In the genomic region with DNA sequence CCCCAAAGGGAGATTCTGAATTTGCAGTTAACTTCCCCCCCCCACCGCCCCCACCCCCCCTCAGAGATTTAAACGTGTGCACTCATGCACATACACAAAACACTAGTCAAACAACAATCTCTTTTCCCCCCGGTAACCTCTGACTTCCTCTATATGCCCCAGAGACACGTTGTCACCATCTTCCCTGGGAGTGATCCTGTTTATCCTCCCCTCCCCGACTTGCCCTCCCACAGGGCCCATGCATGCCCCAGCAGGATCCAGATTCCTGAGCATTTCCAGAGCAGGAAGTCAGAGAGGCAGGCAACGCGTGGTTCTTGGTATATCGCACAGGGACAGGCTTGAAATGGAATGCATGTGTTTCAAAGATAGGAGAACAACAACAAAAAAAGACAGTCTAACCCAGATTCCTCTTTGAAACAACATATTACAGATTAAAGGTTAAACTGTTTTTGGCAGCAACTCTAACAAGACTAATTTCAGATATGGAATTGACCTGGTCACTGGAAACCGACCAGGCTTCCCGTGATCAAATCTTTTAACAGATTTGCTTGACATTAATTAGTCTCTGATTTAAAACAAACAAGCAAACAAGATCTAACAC, we compare ENCODE assay signal across 10 cellular contexts. TPM values are rescaled to one million over a fixed set of nuclear protein-coding genes. Genes with fewer than 3 reads are reported as not detected.
DNase-seq lines count a peak whose midpoint lies in the region; ATAC-seq, FAIRE-seq and TF ChIP-seq lines count a peak whose summit lies in the region.
"Had no signal": no experiment of that assay in that cellular context is flagged by ENCODE, and none has a peak within 500 bp of the region (broad histone marks: within the 10 kb centered on the region; RNA-seq: fewer than 3 reads in every experiment).

No MANE protein-coding gene starts in this region.

- no peak for TF ChIP-seq POLR2A in GM12878 (IDR thresholded peaks at IDR 0.05; ENCODE audit: low read depth, low read length)

- no peak for TF ChIP-seq RAD21 in GM12878 (IDR thresholded peaks at IDR 0.05; ENCODE audit: insufficient read depth, low read depth, low read length)

- TF ChIP-seq EP300 in GM12878 (IDR thresholded peaks at IDR 0.05; ENCODE audit: borderline replicate concordance in 1 of 2, control insufficient read depth in 1 of 2, low read depth in 2 of 2, low read length in 2 of 2): no peak

- CTCF ChIA-PET in GM12878 (lab: Yijun Ruan, JAX): interaction anchor here (13.3 to 13.5 kb wide), 2 partner anchors 258 to 331 kb away, joined by 200 to 282 read pairs; no protein-coding TSS in a partner anchor

- peak overlapping the region; percentile 98 for H3K9ac ChIP-seq in GM12878 (ENCODE audit: control insufficient read depth, insufficient read depth, low read length)

- in situ Hi-C loops in GM12878 (cut with MboI): loop anchor here (5.0 kb wide), 1 partner anchor 134 kb away; no protein-coding TSS in a partner anchor

- no peaks in the 10 kb centered on the region for H3K27me3 ChIP-seq in GM12878 (replicated peaks in 1 of 2; ENCODE audit: control insufficient read depth in 2 of 2, insufficient read depth in 2 of 2, low read length in 1 of 2)
- H3K27me3 ChIP-seq in small intestine (ENCODE audit: control insufficient read depth in 2 of 2, insufficient read depth in 2 of 2, low read length in 2 of 2): no peaks in the 10 kb centered on the region

- RAD21 ChIA-PET in GM12878 (lab: Charles Lee; ENCODE audit: unreplicated experiment): interaction anchor here (0.5 kb wide), 1 partner anchor 1028 kb away, joined by 3 read pairs; no protein-coding TSS in a partner anchor

- POLR2A ChIA-PET in GM12878 (lab: Charles Lee): no interaction called here

- H3K27ac ChIP-seq in GM12878 (ENCODE audit: control insufficient read depth, insufficient read depth) (peak overlapping the region; percentile 50), small intestine (ENCODE audit: low read depth in 1 of 2, low read length in 1 of 2) (peak overlapping the region; percentile 96 to 98)

- WGBS in GM12878 (ENCODE audit: insufficient coverage, insufficient replicate concordance, low lambda C conversion rate, missing lambda C conversion rate): under 1% methylated on average over 10 of the region's 10 CpGs
- whole genome bisulfite sequencing in small intestine, 3 donors: 3 to 8% (median 8%) methylated on average over 10 of the region's 10 CpGs

- peak overlapping the region; percentile 85 for H3K4me2 ChIP-seq in GM12878 (ENCODE audit: control insufficient read depth, insufficient read depth)

- DNase-seq in NCI-H146 (lab: John Stamatoyannopoulos, UW) (peak; percentile 69), NCI-H146 treated with DMSO at 0.1 percent for 48 hours (lab: John Stamatoyannopoulos, UW; ENCODE audit: unreplicated experiment) (no peak), MV-4-11 (lab: John Stamatoyannopoulos, UW) (peak; percentile 9), GM12878 (ENCODE audit: low read depth, low spot score) (no peak), iPS-NIHi11 (ENCODE audit: low spot score) (peak; percentile 87), small intestine (peak; percentile 55), activated gamma-delta T cell treated with Interleukin-2 at 50 U/mL for 16 hours (no peak), NCI-H2029 (lab: John Stamatoyannopoulos, UW) (no peak)

- H3K36me3 ChIP-seq in GM12878 (ENCODE audit: control insufficient read depth in 2 of 2, insufficient read depth in 2 of 2, low read length in 1 of 2): no peaks in the 10 kb centered on the region; a peak in 1 of 4 replicates
- no peaks in the 10 kb centered on the region for H3K36me3 ChIP-seq in small intestine (ENCODE audit: control insufficient read depth in 2 of 2, insufficient read depth in 2 of 2, low read length in 2 of 2)

- intact Hi-C loops in GM12878 (cut with micrococcal nuclease; ENCODE audit: unreplicated experiment): loop anchor here (2.0 kb wide), 1 partner anchor 118 kb away; no protein-coding TSS in a partner anchor

- H2AFZ ChIP-seq in GM12878 (ENCODE audit: control insufficient read depth, low read depth, low read length): no peak overlapping the region

- peak; percentile 11; the same call in 1 of the 3 replicates for ATAC-seq in GM12878

- FAIRE-seq in GM12878 (lab: Jason Lieb, UNC): peak; percentile 18
- FAIRE-seq in small intestine (lab: Jason Lieb, UNC): no peak
- FAIRE-seq: colon, G401.6 had no signal

- peaks cover 7% of the 10 kb centered on the region; the same call in 1 of the 2 replicates for H4K20me1 ChIP-seq in GM12878 (ENCODE audit: control insufficient read depth, insufficient read depth)

- SMC1A ChIA-PET in GM12878 (lab: Charles Lee; ENCODE audit: uncharacterized antibody, unreplicated experiment): interaction anchor here (1.2 to 4.2 kb wide), 3 partner anchors 11 to 331 kb away, joined by 3 to 36 read pairs (median 4); no protein-coding TSS in a partner anchor

- no TSS peak for BruUV-seq in GM12878 (replicated peaks; lab: Mats Ljungman, UMichigan)

- H3K4me3 ChIP-seq in GM12878 (peak overlapping the region; percentile 89), small intestine (ENCODE audit: low read depth in 1 of 2, low read length in 2 of 2) (peak overlapping the region; percentile 95 to 99)

- TF ChIP-seq CTCF in GM12878 (IDR thresholded peaks at IDR 0.05 in 2 of 3, conservative IDR thresholded peaks at IDR 0.05 in 1 of 3; ENCODE audit: control insufficient read depth in 2 of 3, extremely low read depth in 1 of 3, insufficient read depth in 1 of 3, low read depth in 3 of 3, low read length in 3 of 3): no peak

- H3K79me2 ChIP-seq in GM12878 (ENCODE audit: control insufficient read depth, insufficient read depth, low read length): peaks cover 34% of the 10 kb centered on the region

- H3K4me1 ChIP-seq in GM12878 (ENCODE audit: control insufficient read depth, insufficient read depth, low read length) (peaks cover 16% of the 10 kb centered on the region), small intestine (ENCODE audit: control insufficient read depth in 2 of 2, insufficient read depth in 1 of 2, low read depth in 1 of 2, low read length in 1 of 2) (peaks cover 5 to 10% of the 10 kb centered on the region in 2 donors)

- H3K9me3 ChIP-seq in GM12878 (replicated peaks; ENCODE audit: control insufficient read depth, insufficient read depth, low read length) (no peaks in the 10 kb centered on the region), small intestine (ENCODE audit: control insufficient read depth, low read depth) (no peaks in the 10 kb centered on the region)

TF ChIP-seq in GM12878, 131 proteins besides CTCF, POLR2A, EP300 and RAD21:
- 0 out of 2 replicates have a peak, but pooled peaks have one; percentile 18 for TF ChIP-seq CHD2 (IDR thresholded peaks at IDR 0.05; ENCODE audit: borderline replicate concordance, low read depth, low read length)
- TF ChIP-seq ASH2L (IDR thresholded peaks at IDR 0.05; ENCODE audit: borderline replicate concordance, low read depth): no peak
- no peak for TF ChIP-seq MEF2B (IDR thresholded peaks at IDR 0.05; ENCODE audit: partially characterized antibody, poor library complexity, severe bottlenecking)
- 0 out of 2 replicates have a peak, but pooled peaks have one; percentile 32 for TF ChIP-seq MXI1 (IDR thresholded peaks at IDR 0.05; ENCODE audit: low read depth, low read length)
- no peak for TF ChIP-seq MEF2A (IDR thresholded peaks at IDR 0.05; ENCODE audit: insufficient read depth, low read depth, low read length)
- TF ChIP-seq SPI1 (IDR thresholded peaks at IDR 0.05; ENCODE audit: borderline replicate concordance, insufficient read depth, low read depth, low read length): peak; percentile 41; the same call in 1 of the 2 replicates

RNA-seq across cellular contexts. Expression of gene BLCAP, which starts 1.3 kb away (rescaled TPM):
- total RNA-seq in GM12878 (2013; cell fraction: nucleolus; rRNA removed): 50.2 and 57.6 TPM in 2 replicates
- 37.2 and 39.1 TPM in 2 replicates for total RNA-seq in GM12878 (2014; rRNA removed)
- total RNA-seq in GM12878 (2014; rRNA removed; fragmentation: Illumina TruSeq; extraction: Trizol): 29.4 and 30.0 TPM in 2 replicates
- 42.0 and 51.2 TPM in 2 replicates for total RNA-seq in GM12878 (2021)
- 20.7 TPM for polyA plus RNA-seq in GM12878 (2011; ENCODE audit: low read depth)
- polyA plus RNA-seq in GM12878 (2011; rRNA removed): 54.7 and 58.9 TPM in 2 replicates
- polyA plus RNA-seq in GM12878 (2011; cell fraction: cytosol; rRNA removed): 57.9 and 62.7 TPM in 2 replicates
- 48.9 and 49.3 TPM in 2 replicates for polyA plus RNA-seq in GM12878 (2011; cell fraction: nucleus; rRNA removed)
- 28.8 and 30.5 TPM in 2 replicates for polyA plus RNA-seq in GM12878 (2012)
- 44.1 and 44.3 TPM in 2 replicates for polyA plus RNA-seq in GM12878 (2014; fragmentation: Illumina TruSeq; extraction: Trizol)
- polyA plus RNA-seq in GM12878 (2014; fragmentation: Nextera tagmentation; extraction: Ambion mirVana): 10 to 100 TPM; 24.6 to 37.7 TPM
- polyA plus RNA-seq in GM12878 (2014; rRNA removed): 48.9 and 50.6 TPM in 2 replicates
- polyA plus RNA-seq in GM12878 (2016; fragmentation: Nextera tagmentation; extraction: Ambion mirVana): 10 to 100 TPM; 60.1 to 62.3 TPM
- 39.9 and 46.5 TPM in 2 replicates for polyA minus RNA-seq in GM12878 (2011; rRNA and poly(A)+ RNA removed)
- 12.3 and 13.3 TPM in 2 replicates for polyA minus RNA-seq in GM12878 (2011; cell fraction: cytosol; rRNA and poly(A)+ RNA removed)
- polyA minus RNA-seq in GM12878 (2011; cell fraction: nucleus; rRNA and poly(A)+ RNA removed): 14.4 and 29.0 TPM in 2 replicates
- 10 to 100 TPM; 57.3 to 67.8 (median 63.8) TPM for polyA plus RNA-seq in small intestine

RNA-seq across cellular contexts. Expression of gene NNAT, which starts 5.3 kb away (rescaled TPM):
- total RNA-seq in GM12878 (2013; cell fraction: nucleolus; rRNA removed): not detected in 2 replicates
- total RNA-seq in GM12878 (2014; rRNA removed) (not detected in 2 replicates), GM12878 (2014; rRNA removed; fragmentation: Illumina TruSeq; extraction: Trizol) (not detected in 2 replicates), GM12878 (2021) (not detected in 2 replicates)
- polyA plus RNA-seq in GM12878 (2011; ENCODE audit: low read depth): 1.6 TPM
- polyA plus RNA-seq in GM12878 (2011; rRNA removed) (not detected in 2 replicates), GM12878 (2014; fragmentation: Illumina TruSeq; extraction: Trizol) (not detected in 2 replicates), GM12878 (2014; fragmentation: Nextera tagmentation; extraction: Ambion mirVana) (not detected), GM12878 (2014; rRNA removed) (0.22 TPM in 1 of 2 replicates, not detected in the other), GM12878 (2016; fragmentation: Nextera tagmentation; extraction: Ambion mirVana) (under 1 TPM; 0.42 to 0.99 TPM), small intestine (10 to 100 TPM in 1 of 3 donors, 1 to 10 TPM in 1, not detected in 1; 2.7 to 10.6 TPM)
- 0.07 TPM in 1 of 2 replicates, not detected in the other for polyA plus RNA-seq in GM12878 (2011; cell fraction: cytosol; rRNA removed)
- polyA plus RNA-seq in GM12878 (2011; cell fraction: nucleus; rRNA removed): not detected in 2 replicates
- polyA plus RNA-seq in GM12878 (2012): 0.79 and 1.3 TPM in 2 replicates
- polyA minus RNA-seq in GM12878 (2011; rRNA and poly(A)+ RNA removed): not detected in 2 replicates
- not detected in 2 replicates for polyA minus RNA-seq in GM12878 (2011; cell fraction: cytosol; rRNA and poly(A)+ RNA removed)
- not detected in 2 replicates for polyA minus RNA-seq in GM12878 (2011; cell fraction: nucleus; rRNA and poly(A)+ RNA removed)

Comparison
In these comparisons a context has a peak if more than half of its experiments do, and no peak if none do; other contexts are left out.
1. DNase-seq: peak in NCI-H146 (single experiment), MV-4-11 (single experiment), iPS-NIHi11 (single experiment) and small intestine (single experiment); none in NCI-H146 treated with DMSO at 0.1 percent for 48 hours (single experiment), GM12878 (single experiment), activated gamma-delta T cell treated with Interleukin-2 at 50 U/mL for 16 hours (single experiment) and NCI-H2029 (single experiment).